ENCODE assay signal across 1 cellular context in the genomic region with DNA sequence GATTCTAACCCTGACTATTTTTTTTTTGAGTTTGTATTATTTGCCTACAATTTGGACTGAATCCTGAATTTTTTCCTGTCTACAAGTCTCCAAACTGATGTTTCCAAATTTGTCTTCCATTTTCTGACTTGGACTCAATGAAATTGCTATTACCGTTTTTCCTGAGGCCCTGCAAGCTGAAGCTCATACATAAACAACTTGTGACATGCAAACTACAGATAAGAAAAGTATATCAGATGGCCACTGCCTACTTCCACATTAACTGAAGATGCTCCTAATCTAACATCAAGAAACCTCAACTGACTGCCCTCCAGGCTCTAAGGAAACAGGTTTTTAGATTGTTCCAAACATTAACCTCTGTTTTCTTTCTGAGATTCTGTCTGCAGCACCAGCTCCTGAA.
A peak's percentile ranks its signal among the peaks of the same experiment; 100 is the strongest.
TF ChIP-seq lines count a peak whose summit lies in the region.

No MANE protein-coding gene starts in this region.

TF ChIP-seq in K562, 482 proteins besides CTCF, POLR2A, EP300 and RAD21 (continued from another document and continues in another):
- TF ChIP-seq, protein P1, sequence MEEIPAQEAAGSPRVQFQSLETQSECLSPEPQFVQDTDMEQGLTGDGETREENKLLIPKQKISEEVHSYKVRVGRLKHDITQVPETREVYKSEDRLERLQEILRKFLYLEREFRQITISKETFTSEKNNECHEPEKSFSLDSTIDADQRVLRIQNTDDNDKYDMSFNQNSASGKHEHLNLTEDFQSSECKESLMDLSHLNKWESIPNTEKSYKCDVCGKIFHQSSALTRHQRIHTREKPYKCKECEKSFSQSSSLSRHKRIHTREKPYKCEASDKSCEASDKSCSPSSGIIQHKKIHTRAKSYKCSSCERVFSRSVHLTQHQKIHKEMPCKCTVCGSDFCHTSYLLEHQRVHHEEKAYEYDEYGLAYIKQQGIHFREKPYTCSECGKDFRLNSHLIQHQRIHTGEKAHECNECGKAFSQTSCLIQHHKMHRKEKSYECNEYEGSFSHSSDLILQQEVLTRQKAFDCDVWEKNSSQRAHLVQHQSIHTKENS (CRISPR knock-in tag; IDR thresholded peaks at IDR 0.05) = no peak
- TF ChIP-seq MYC (IDR thresholded peaks at IDR 0.05; ENCODE audit: low read depth, low read length) (no peak), MYC (CRISPR knock-in tag; IDR thresholded peaks at IDR 0.05; ENCODE audit: borderline replicate concordance, low read depth) (no peak), ILF3 (IDR thresholded peaks at IDR 0.05; ENCODE audit: borderline replicate concordance) (no peak), ZNF224 (CRISPR knock-in tag; IDR thresholded peaks at IDR 0.05) (no peak), SMAD3 (CRISPR knock-in tag; conservative IDR thresholded peaks at IDR 0.05) (peak; percentile 60; the same call in 1 of the 2 replicates), SUPT5H (IDR thresholded peaks at IDR 0.05) (no peak), NFYB (IDR thresholded peaks at IDR 0.05; ENCODE audit: extremely low read depth, insufficient read length) (no peak), TEAD4 (IDR thresholded peaks at IDR 0.05; ENCODE audit: low read length) (no peak), TEAD4 (CRISPR knock-in tag; IDR thresholded peaks at IDR 0.05; ENCODE audit: borderline replicate concordance) (no peak), SMARCC2 (IDR thresholded peaks at IDR 0.05; ENCODE audit: low read depth) (no peak), CBX5 (IDR thresholded peaks at IDR 0.05; ENCODE audit: borderline replicate concordance, low read depth) (no peak), ZNF76 (CRISPR knock-in tag; IDR thresholded peaks at IDR 0.05; ENCODE audit: borderline replicate concordance) (0 out of 2 replicates have a peak, but pooled peaks have one; percentile 42), GATAD2B (IDR thresholded peaks at IDR 0.05; ENCODE audit: borderline replicate concordance) (no peak), HMG20A (CRISPR knock-in tag; conservative IDR thresholded peaks at IDR 0.05) (no peak), MECOM (CRISPR knock-in tag; IDR thresholded peaks at IDR 0.05) (peak; percentile 75), KLF13 (tag; IDR thresholded peaks at IDR 0.05; ENCODE audit: borderline replicate concordance, low read depth) (no peak), NFIC (IDR thresholded peaks at IDR 0.05) (no peak), HDGF (IDR thresholded peaks at IDR 0.05) (no peak), PHB (CRISPR knock-in tag; IDR thresholded peaks at IDR 0.05) (no peak)
- TF ChIP-seq, protein P2, sequence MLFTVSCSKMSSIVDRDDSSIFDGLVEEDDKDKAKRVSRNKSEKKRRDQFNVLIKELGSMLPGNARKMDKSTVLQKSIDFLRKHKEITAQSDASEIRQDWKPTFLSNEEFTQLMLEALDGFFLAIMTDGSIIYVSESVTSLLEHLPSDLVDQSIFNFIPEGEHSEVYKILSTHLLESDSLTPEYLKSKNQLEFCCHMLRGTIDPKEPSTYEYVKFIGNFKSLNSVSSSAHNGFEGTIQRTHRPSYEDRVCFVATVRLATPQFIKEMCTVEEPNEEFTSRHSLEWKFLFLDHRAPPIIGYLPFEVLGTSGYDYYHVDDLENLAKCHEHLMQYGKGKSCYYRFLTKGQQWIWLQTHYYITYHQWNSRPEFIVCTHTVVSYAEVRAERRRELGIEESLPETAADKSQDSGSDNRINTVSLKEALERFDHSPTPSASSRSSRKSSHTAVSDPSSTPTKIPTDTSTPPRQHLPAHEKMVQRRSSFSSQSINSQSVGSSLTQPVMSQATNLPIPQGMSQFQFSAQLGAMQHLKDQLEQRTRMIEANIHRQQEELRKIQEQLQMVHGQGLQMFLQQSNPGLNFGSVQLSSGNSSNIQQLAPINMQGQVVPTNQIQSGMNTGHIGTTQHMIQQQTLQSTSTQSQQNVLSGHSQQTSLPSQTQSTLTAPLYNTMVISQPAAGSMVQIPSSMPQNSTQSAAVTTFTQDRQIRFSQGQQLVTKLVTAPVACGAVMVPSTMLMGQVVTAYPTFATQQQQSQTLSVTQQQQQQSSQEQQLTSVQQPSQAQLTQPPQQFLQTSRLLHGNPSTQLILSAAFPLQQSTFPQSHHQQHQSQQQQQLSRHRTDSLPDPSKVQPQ (CRISPR knock-in tag; IDR thresholded peaks at IDR 0.05; ENCODE audit: borderline replicate concordance) = no peak
- TF ChIP-seq, protein P3, sequence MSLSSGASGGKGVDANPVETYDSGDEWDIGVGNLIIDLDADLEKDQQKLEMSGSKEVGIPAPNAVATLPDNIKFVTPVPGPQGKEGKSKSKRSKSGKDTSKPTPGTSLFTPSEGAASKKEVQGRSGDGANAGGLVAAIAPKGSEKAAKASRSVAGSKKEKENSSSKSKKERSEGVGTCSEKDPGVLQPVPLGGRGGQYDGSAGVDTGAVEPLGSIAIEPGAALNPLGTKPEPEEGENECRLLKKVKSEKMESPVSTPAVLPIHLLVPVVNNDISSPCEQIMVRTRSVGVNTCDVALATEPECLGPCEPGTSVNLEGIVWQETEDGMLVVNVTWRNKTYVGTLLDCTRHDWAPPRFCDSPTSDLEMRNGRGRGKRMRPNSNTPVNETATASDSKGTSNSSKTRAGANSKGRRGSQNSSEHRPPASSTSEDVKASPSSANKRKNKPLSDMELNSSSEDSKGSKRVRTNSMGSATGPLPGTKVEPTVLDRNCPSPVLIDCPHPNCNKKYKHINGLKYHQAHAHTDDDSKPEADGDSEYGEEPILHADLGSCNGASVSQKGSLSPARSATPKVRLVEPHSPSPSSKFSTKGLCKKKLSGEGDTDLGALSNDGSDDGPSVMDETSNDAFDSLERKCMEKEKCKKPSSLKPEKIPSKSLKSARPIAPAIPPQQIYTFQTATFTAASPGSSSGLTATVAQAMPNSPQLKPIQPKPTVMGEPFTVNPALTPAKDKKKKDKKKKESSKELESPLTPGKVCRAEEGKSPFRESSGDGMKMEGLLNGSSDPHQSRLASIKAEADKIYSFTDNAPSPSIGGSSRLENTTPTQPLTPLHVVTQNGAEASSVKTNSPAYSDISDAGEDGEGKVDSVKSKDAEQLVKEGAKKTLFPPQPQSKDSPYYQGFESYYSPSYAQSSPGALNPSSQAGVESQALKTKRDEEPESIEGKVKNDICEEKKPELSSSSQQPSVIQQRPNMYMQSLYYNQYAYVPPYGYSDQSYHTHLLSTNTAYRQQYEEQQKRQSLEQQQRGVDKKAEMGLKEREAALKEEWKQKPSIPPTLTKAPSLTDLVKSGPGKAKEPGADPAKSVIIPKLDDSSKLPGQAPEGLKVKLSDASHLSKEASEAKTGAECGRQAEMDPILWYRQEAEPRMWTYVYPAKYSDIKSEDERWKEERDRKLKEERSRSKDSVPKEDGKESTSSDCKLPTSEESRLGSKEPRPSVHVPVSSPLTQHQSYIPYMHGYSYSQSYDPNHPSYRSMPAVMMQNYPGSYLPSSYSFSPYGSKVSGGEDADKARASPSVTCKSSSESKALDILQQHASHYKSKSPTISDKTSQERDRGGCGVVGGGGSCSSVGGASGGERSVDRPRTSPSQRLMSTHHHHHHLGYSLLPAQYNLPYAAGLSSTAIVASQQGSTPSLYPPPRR (CRISPR knock-in tag; IDR thresholded peaks at IDR 0.05; ENCODE audit: borderline replicate concordance) = no peak
- TF ChIP-seq, protein P4, sequence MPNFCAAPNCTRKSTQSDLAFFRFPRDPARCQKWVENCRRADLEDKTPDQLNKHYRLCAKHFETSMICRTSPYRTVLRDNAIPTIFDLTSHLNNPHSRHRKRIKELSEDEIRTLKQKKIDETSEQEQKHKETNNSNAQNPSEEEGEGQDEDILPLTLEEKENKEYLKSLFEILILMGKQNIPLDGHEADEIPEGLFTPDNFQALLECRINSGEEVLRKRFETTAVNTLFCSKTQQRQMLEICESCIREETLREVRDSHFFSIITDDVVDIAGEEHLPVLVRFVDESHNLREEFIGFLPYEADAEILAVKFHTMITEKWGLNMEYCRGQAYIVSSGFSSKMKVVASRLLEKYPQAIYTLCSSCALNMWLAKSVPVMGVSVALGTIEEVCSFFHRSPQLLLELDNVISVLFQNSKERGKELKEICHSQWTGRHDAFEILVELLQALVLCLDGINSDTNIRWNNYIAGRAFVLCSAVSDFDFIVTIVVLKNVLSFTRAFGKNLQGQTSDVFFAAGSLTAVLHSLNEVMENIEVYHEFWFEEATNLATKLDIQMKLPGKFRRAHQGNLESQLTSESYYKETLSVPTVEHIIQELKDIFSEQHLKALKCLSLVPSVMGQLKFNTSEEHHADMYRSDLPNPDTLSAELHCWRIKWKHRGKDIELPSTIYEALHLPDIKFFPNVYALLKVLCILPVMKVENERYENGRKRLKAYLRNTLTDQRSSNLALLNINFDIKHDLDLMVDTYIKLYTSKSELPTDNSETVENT (CRISPR knock-in tag; IDR thresholded peaks at IDR 0.05) = no peak
- TF ChIP-seq, protein P5, sequence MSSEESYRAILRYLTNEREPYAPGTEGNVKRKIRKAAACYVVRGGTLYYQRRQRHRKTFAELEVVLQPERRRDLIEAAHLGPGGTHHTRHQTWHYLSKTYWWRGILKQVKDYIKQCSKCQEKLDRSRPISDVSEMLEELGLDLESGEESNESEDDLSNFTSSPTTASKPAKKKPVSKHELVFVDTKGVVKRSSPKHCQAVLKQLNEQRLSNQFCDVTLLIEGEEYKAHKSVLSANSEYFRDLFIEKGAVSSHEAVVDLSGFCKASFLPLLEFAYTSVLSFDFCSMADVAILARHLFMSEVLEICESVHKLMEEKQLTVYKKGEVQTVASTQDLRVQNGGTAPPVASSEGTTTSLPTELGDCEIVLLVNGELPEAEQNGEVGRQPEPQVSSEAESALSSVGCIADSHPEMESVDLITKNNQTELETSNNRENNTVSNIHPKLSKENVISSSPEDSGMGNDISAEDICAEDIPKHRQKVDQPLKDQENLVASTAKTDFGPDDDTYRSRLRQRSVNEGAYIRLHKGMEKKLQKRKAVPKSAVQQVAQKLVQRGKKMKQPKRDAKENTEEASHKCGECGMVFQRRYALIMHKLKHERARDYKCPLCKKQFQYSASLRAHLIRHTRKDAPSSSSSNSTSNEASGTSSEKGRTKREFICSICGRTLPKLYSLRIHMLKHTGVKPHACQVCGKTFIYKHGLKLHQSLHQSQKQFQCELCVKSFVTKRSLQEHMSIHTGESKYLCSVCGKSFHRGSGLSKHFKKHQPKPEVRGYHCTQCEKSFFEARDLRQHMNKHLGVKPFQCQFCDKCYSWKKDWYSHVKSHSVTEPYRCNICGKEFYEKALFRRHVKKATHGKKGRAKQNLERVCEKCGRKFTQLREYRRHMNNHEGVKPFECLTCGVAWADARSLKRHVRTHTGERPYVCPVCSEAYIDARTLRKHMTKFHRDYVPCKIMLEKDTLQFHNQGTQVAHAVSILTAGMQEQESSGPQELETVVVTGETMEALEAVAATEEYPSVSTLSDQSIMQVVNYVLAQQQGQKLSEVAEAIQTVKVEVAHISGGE (CRISPR knock-in tag; IDR thresholded peaks at IDR 0.05) = peak in 1 of 3 experiments; percentile 40; a peak in 2 of 6 replicates
- TF ChIP-seq, protein P6, sequence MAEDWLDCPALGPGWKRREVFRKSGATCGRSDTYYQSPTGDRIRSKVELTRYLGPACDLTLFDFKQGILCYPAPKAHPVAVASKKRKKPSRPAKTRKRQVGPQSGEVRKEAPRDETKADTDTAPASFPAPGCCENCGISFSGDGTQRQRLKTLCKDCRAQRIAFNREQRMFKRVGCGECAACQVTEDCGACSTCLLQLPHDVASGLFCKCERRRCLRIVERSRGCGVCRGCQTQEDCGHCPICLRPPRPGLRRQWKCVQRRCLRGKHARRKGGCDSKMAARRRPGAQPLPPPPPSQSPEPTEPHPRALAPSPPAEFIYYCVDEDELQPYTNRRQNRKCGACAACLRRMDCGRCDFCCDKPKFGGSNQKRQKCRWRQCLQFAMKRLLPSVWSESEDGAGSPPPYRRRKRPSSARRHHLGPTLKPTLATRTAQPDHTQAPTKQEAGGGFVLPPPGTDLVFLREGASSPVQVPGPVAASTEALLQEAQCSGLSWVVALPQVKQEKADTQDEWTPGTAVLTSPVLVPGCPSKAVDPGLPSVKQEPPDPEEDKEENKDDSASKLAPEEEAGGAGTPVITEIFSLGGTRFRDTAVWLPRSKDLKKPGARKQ (CRISPR knock-in tag; IDR thresholded peaks at IDR 0.05) = no peak
- TF ChIP-seq, protein P7, sequence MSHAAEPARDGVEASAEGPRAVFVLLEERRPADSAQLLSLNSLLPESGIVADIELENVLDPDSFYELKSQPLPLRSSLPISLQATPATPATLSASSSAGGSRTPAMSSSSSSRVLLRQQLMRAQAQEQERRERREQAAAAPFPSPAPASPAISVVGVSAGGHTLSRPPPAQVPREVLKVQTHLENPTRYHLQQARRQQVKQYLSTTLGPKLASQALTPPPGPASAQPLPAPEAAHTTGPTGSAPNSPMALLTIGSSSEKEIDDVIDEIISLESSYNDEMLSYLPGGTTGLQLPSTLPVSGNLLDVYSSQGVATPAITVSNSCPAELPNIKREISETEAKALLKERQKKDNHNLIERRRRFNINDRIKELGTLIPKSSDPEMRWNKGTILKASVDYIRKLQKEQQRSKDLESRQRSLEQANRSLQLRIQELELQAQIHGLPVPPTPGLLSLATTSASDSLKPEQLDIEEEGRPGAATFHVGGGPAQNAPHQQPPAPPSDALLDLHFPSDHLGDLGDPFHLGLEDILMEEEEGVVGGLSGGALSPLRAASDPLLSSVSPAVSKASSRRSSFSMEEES (CRISPR knock-in tag; IDR thresholded peaks at IDR 0.05) = no peak
- TF ChIP-seq, protein P8, sequence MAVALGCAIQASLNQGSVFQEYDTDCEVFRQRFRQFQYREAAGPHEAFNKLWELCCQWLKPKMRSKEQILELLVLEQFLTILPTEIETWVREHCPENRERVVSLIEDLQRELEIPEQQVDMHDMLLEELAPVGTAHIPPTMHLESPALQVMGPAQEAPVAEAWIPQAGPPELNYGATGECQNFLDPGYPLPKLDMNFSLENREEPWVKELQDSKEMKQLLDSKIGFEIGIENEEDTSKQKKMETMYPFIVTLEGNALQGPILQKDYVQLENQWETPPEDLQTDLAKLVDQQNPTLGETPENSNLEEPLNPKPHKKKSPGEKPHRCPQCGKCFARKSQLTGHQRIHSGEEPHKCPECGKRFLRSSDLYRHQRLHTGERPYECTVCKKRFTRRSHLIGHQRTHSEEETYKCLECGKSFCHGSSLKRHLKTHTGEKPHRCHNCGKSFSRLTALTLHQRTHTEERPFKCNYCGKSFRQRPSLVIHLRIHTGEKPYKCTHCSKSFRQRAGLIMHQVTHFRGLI (CRISPR knock-in tag; IDR thresholded peaks at IDR 0.05) = peak; percentile 8; the same call in 1 of the 2 replicates
- TF ChIP-seq, protein P9, sequence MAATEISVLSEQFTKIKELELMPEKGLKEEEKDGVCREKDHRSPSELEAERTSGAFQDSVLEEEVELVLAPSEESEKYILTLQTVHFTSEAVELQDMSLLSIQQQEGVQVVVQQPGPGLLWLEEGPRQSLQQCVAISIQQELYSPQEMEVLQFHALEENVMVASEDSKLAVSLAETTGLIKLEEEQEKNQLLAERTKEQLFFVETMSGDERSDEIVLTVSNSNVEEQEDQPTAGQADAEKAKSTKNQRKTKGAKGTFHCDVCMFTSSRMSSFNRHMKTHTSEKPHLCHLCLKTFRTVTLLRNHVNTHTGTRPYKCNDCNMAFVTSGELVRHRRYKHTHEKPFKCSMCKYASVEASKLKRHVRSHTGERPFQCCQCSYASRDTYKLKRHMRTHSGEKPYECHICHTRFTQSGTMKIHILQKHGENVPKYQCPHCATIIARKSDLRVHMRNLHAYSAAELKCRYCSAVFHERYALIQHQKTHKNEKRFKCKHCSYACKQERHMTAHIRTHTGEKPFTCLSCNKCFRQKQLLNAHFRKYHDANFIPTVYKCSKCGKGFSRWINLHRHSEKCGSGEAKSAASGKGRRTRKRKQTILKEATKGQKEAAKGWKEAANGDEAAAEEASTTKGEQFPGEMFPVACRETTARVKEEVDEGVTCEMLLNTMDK (IDR thresholded peaks at IDR 0.05; ENCODE audit: borderline replicate concordance, insufficient read depth, low read depth, low read length, poor library complexity, severe bottlenecking) = no peak
- TF ChIP-seq, protein P10, sequence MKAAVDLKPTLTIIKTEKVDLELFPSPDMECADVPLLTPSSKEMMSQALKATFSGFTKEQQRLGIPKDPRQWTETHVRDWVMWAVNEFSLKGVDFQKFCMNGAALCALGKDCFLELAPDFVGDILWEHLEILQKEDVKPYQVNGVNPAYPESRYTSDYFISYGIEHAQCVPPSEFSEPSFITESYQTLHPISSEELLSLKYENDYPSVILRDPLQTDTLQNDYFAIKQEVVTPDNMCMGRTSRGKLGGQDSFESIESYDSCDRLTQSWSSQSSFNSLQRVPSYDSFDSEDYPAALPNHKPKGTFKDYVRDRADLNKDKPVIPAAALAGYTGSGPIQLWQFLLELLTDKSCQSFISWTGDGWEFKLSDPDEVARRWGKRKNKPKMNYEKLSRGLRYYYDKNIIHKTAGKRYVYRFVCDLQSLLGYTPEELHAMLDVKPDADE (conservative IDR thresholded peaks at IDR 0.05; ENCODE audit: control insufficient read depth, low read depth, low read length) = no peak
